ENCODE assay signal across 25 cellular contexts in the genomic region with DNA sequence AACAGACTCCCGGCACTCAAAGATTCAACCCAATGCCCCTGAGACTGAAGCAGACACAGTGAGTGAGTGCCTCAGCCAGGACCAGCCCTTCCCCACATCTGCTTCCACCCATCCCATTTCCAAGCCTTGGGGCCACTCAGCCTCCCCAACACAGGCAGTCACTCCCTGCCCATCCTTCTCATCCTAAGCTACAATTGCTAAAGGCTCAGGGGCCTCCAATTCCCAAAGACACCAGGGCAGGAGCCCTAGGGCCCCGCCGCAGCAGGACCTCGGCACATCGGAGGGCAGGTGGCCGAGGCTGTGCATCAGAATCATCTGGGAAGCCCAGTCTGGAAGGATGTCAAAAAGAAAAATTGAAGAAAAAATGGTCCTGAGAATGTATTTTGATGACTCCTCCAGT. TPM values are rescaled to one million over a fixed set of nuclear protein-coding genes. Genes with fewer than 3 reads are reported as not detected.
DNase-seq lines count a peak whose midpoint lies in the region; ATAC-seq and TF ChIP-seq lines count a peak whose summit lies in the region.
"Had no signal": no experiment of that assay in that cellular context is flagged by ENCODE, and none has a peak within 500 bp of the region (broad histone marks: within the 10 kb centered on the region; RNA-seq: fewer than 3 reads in every experiment).

No MANE protein-coding gene starts in this region.

- H3K9me3 Mint-ChIP-seq in progenitor cell of endocrine pancreas (ENCODE audit: low read depth) (no peaks in the 10 kb centered on the region), chondrocyte (ENCODE audit: low read depth) (no peaks in the 10 kb centered on the region)
- no peaks in the 10 kb centered on the region for H3K9me3 Mint-ChIP-seq in activated naive CD4-positive, alpha-beta T cell treated with anti-CD3 and anti-CD28 coated beads for 36 hours
- H3K9me3 Mint-ChIP-seq: CD4-positive, alpha-beta T cell had no signal

- ATAC-seq in GM18868 (IDR thresholded peaks at IDR 0.05; ENCODE audit: unreplicated experiment) = no peak
- ATAC-seq: A549, HCT116, PC-3 had no signal

- H3K36me3 Mint-ChIP-seq in progenitor cell of endocrine pancreas (ENCODE audit: insufficient read depth) (peaks cover 23% of the 10 kb centered on the region), chondrocyte (ENCODE audit: low read depth) (peaks cover 30% of the 10 kb centered on the region)
- peaks cover 33% of the 10 kb centered on the region for H3K36me3 Mint-ChIP-seq in activated naive CD4-positive, alpha-beta T cell treated with anti-CD3 and anti-CD28 coated beads for 36 hours (ENCODE audit: low read depth)

- H3K36me3 ChIP-seq in H7 (replicated peaks; ENCODE audit: control insufficient read depth, insufficient read depth, low read length) = peaks cover 12% of the 10 kb centered on the region

- no peaks in the 10 kb centered on the region for H3K27me3 ChIP-seq in H7 (ENCODE audit: control insufficient read depth, insufficient read depth, low read length)
- H3K27me3 ChIP-seq: BLaER1 treated with 17β-estradiol and CSF1 and Interleukin-3, amounts not matched to agents 10 nM and 100 nM had no signal

- H3K4me3 Mint-ChIP-seq in progenitor cell of endocrine pancreas (ENCODE audit: low read depth) (no peak overlapping the region), chondrocyte (ENCODE audit: unreplicated experiment) (no peak overlapping the region)
- no peak overlapping the region for H3K4me3 Mint-ChIP-seq in activated naive CD4-positive, alpha-beta T cell treated with anti-CD3 and anti-CD28 coated beads for 36 hours
- H3K4me3 Mint-ChIP-seq: CD4-positive, alpha-beta T cell had no signal

- no peak overlapping the region for H3K4me3 ChIP-seq in H7 (ENCODE audit: insufficient read depth, low read depth, low read length)
- H3K4me3 ChIP-seq: A549; BLaER1 treated with 17β-estradiol and CSF1 and Interleukin-3, amounts not matched to agents 10 nM and 100 nM had no signal

- TF ChIP-seq CTCF in progenitor cell of endocrine pancreas (IDR thresholded peaks at IDR 0.05; ENCODE audit: unreplicated experiment) = no peak
- TF ChIP-seq CTCF in chondrocyte (IDR thresholded peaks at IDR 0.05) = no peak

- H3K27ac Mint-ChIP-seq in progenitor cell of endocrine pancreas (peak overlapping the region; percentile 38), chondrocyte (ENCODE audit: unreplicated experiment) (no peak overlapping the region)
- H3K27ac Mint-ChIP-seq in activated naive CD4-positive, alpha-beta T cell treated with anti-CD3 and anti-CD28 coated beads for 36 hours = no peak overlapping the region
- H3K27ac Mint-ChIP-seq: CD4-positive, alpha-beta T cell had no signal

- CTCF ChIA-PET in activated naive CD4-positive, alpha-beta T cell treated with anti-CD3 and anti-CD28 coated beads for 36 hours (lab: Charles Lee) = interaction anchor here (0.9 to 1.0 kb wide), 2 partner anchors 9 to 32 kb away, joined by 3 read pairs; no protein-coding TSS in a partner anchor

- H3K4me1 Mint-ChIP-seq in progenitor cell of endocrine pancreas (ENCODE audit: low read depth) (no peaks in the 10 kb centered on the region), chondrocyte (ENCODE audit: low read depth) (peaks cover 6% of the 10 kb centered on the region)
- H3K4me1 Mint-ChIP-seq in activated naive CD4-positive, alpha-beta T cell treated with anti-CD3 and anti-CD28 coated beads for 36 hours (ENCODE audit: low read depth) = no peaks in the 10 kb centered on the region

- intact Hi-C loops in activated naive CD4-positive, alpha-beta T cell treated with anti-CD3 and anti-CD28 coated beads for 36 hours (cut with micrococcal nuclease) = no loop called here

- DNase-seq in H7 = peak; percentile 33
- peak; percentile 20 for DNase-seq in NCI-H2171 (lab: John Stamatoyannopoulos, UW)
- DNase-seq in islet precursor cell = peak; percentile 38
- DNase-seq in progenitor cell of endocrine pancreas (ENCODE audit: low spot score, unreplicated experiment) = no peak
- no peak for DNase-seq in activated naive CD4-positive, alpha-beta T cell treated with anti-CD3 and anti-CD28 coated beads for 36 hours
- no peak for DNase-seq in chondrocyte (ENCODE audit: low spot score)
- DNase-seq: AML-193; CD4-positive, alpha-beta T cell; GOT3; Karpas-422; NCI-H1092; NCI-H1436; NCI-H187; NCI-H2081 treated with DMSO at 0.1 percent for 48 hours; NCI-H446; NCI-H524 treated with DMSO at 0.1 percent for 48 hours; NCI-H774; NK-92 treated with Interleukin-12 subunit alpha and Interleukin-12 subunit beta, amount 100 ng/mL, for 24 hours; PC-3; SK-N-SH had no signal

- H3K27me3 Mint-ChIP-seq in progenitor cell of endocrine pancreas (no peaks in the 10 kb centered on the region), chondrocyte (ENCODE audit: low read depth) (no peaks in the 10 kb centered on the region)
- no peaks in the 10 kb centered on the region for H3K27me3 Mint-ChIP-seq in activated naive CD4-positive, alpha-beta T cell treated with anti-CD3 and anti-CD28 coated beads for 36 hours (ENCODE audit: low read depth)
- H3K27me3 Mint-ChIP-seq: CD4-positive, alpha-beta T cell had no signal

RNA-seq across cellular contexts. Expression of a gene that starts 18.5 kb away (rescaled TPM):
- total RNA-seq in H7 (2014; rRNA removed; shearing (Covaris generic)) = 0.21 and 0.37 TPM in 2 replicates
- total RNA-seq in progenitor cell of endocrine pancreas (0.78 and 0.79 TPM in 2 replicates), chondrocyte (0.75 to 3.3 TPM (median 0.82 TPM) in 3 replicates)
- total RNA-seq in activated naive CD4-positive, alpha-beta T cell treated with anti-CD3 and anti-CD28 coated beads for 36 hours = not detected
- total RNA-seq: CD4-positive, alpha-beta T cell; HT-29; PC-3 had no signal

Comparison
In these comparisons a context has a peak if more than half of its experiments do, and no peak if none do; other contexts are left out.
1. DNase-seq: peak in H7 (single experiment), NCI-H2171 (single experiment) and islet precursor cell (single experiment); none in progenitor cell of endocrine pancreas (single experiment), activated naive CD4-positive, alpha-beta T cell treated with anti-CD3 and anti-CD28 coated beads for 36 hours (single experiment) and chondrocyte (single experiment).